Comparison of ENCODE assay signal across 8 cellular contexts in genomic region chr9:122940603-122941559, GRCh38. TPM values are rescaled to one million over a fixed set of nuclear protein-coding genes. Genes with fewer than 3 reads are reported as not detected.
DNase-seq lines count a peak whose midpoint lies in the region; ATAC-seq and TF ChIP-seq lines count a peak whose summit lies in the region.

TSS of gene RABGAP1 (plus strand) at chr9:122941020. CDS start at chr9:122957060, 16,040 bp downstream.

- H3K4me1 ChIP-seq in thymus (ENCODE audit: control insufficient read depth, insufficient read depth, low read length), result peaks cover 9% of the 10 kb centered on the region

- TF ChIP-seq CTCF in GM10248 (IDR thresholded peaks at IDR 0.05; ENCODE audit: control extremely low read depth, extremely low read depth, low read depth, missing control alignments) (no peak), osteocyte (IDR thresholded peaks at IDR 0.05) (no peak)

- H3K27me3 ChIP-seq in thymus (ENCODE audit: control insufficient read depth, insufficient read depth), result no peaks in the 10 kb centered on the region

- peak within 1 kb of the TSS; percentile 96 for H3K27ac ChIP-seq in thymus (ENCODE audit: low read depth)

- no peaks in the 10 kb centered on the region for H3K9me3 Mint-ChIP-seq in activated naive CD8-positive, alpha-beta T cell treated with anti-CD3 and anti-CD28 coated beads for 36 hours
- H3K9me3 Mint-ChIP-seq in osteocyte (ENCODE audit: unreplicated experiment), result no peaks in the 10 kb centered on the region

- peak within 1 kb of the TSS; percentile 89 for H3K4me3 ChIP-seq in thymus (ENCODE audit: low read length)

- DNase-seq in GM10248 (ENCODE audit: extremely low spot score) (peak; percentile 99), NCI-H1105 (lab: John Stamatoyannopoulos, UW) (peak; percentile 98), SKM-1 treated with dmso at 0.1 percent for 144 hours (lab: John Stamatoyannopoulos, UW; ENCODE audit: unreplicated experiment) (peak; percentile 93), head of caudate nucleus (peak; percentile 97 to 100 (median 99)), osteocyte (ENCODE audit: extremely low spot score, unreplicated experiment) (peak; percentile 99)
- DNase-seq in activated naive CD8-positive, alpha-beta T cell treated with anti-CD3 and anti-CD28 coated beads for 36 hours, result peak; percentile 96

- H3K36me3 Mint-ChIP-seq in activated naive CD8-positive, alpha-beta T cell treated with anti-CD3 and anti-CD28 coated beads for 36 hours, result peaks cover 14% of the 10 kb centered on the region
- peaks cover 9% of the 10 kb centered on the region for H3K36me3 Mint-ChIP-seq in osteocyte (ENCODE audit: unreplicated experiment)

- H3K27ac Mint-ChIP-seq in activated naive CD8-positive, alpha-beta T cell treated with anti-CD3 and anti-CD28 coated beads for 36 hours, result peak within 1 kb of the TSS; percentile 91
- peak within 1 kb of the TSS; percentile 96 for H3K27ac Mint-ChIP-seq in osteocyte (ENCODE audit: unreplicated experiment)

- peaks cover 31% of the 10 kb centered on the region for H3K4me1 Mint-ChIP-seq in activated naive CD8-positive, alpha-beta T cell treated with anti-CD3 and anti-CD28 coated beads for 36 hours
- H3K4me1 Mint-ChIP-seq in osteocyte (ENCODE audit: unreplicated experiment), result peaks cover 37% of the 10 kb centered on the region

- ATAC-seq in HG02623 (IDR thresholded peaks at IDR 0.05; ENCODE audit: unreplicated experiment), result peak; percentile 98

- H3K36me3 ChIP-seq in thymus (ENCODE audit: control insufficient read depth, insufficient read depth), result peaks cover 12% of the 10 kb centered on the region

- intact Hi-C loops in head of caudate nucleus (cut with DNase I), result loop anchor here (2.0 kb wide), 1 partner anchor 36 kb away; the partner anchor contains the start of gene RC3H2

- peak within 1 kb of the TSS; percentile 98 for H3K4me3 Mint-ChIP-seq in activated naive CD8-positive, alpha-beta T cell treated with anti-CD3 and anti-CD28 coated beads for 36 hours
- peak within 1 kb of the TSS; percentile 95 for H3K4me3 Mint-ChIP-seq in osteocyte (ENCODE audit: unreplicated experiment)

- WGBS in thymus, result under 1% methylated on average over 56 of the region's 56 CpGs

- peaks cover 1% of the 10 kb centered on the region for H3K9me3 ChIP-seq in thymus (ENCODE audit: control insufficient read depth)

- POLR2A ChIA-PET in GM10248 (lab: Yijun Ruan, JAX), result interaction anchor here (0.6 to 2.4 kb wide), 6 partner anchors 9 to 1277 kb away, joined by 3 to 8 read pairs (median 4); partner anchors contain the start of genes ZBTB26 and ZBTB6

- CTCF ChIA-PET in GM10248 (lab: Yijun Ruan, JAX), result interaction anchor here (0.8 to 1.4 kb wide), 4 partner anchors 9 to 66 kb away, joined by 3 to 5 read pairs (median 4); partner anchors contain the start of gene ZBTB26

- H3K27me3 Mint-ChIP-seq in activated naive CD8-positive, alpha-beta T cell treated with anti-CD3 and anti-CD28 coated beads for 36 hours, result no peaks in the 10 kb centered on the region
- no peaks in the 10 kb centered on the region for H3K27me3 Mint-ChIP-seq in osteocyte (ENCODE audit: unreplicated experiment)

RNA-seq across cellular contexts. Expression of gene RABGAP1, which starts in this region (rescaled TPM):
- total RNA-seq in activated naive CD8-positive, alpha-beta T cell treated with anti-CD3 and anti-CD28 coated beads for 36 hours, result 10 to 100 TPM; 19.4 to 20.6 TPM
- 88.4 and 92.9 TPM in 2 replicates for total RNA-seq in osteocyte
- polyA plus RNA-seq in thymus, result 17.4 TPM

Comparison
In these comparisons a context has a peak if more than half of its experiments do, and no peak if none do; other contexts are left out.
1. Peak in every context shown above with its lines: DNase-seq, ATAC-seq, H3K4me3 ChIP-seq and H3K27ac ChIP-seq.